ENCODE assay signal across 1 cellular context in genomic region chr10:2890093-2890492, GRCh38.
TF ChIP-seq lines count a peak whose summit lies in the region.

No MANE protein-coding gene starts in this region.

TF ChIP-seq in H1, 55 proteins besides CTCF, POLR2A, EP300 and RAD21 (continued from another document):
- no peak for TF ChIP-seq KDM1A (IDR thresholded peaks at IDR 0.05; ENCODE audit: borderline replicate concordance, low read length)
- TF ChIP-seq EZH2 (IDR thresholded peaks at IDR 0.05; ENCODE audit: low read depth, low read length, severe bottlenecking), result no peak
- TF ChIP-seq POLR2AphosphoS5 (IDR thresholded peaks at IDR 0.05; ENCODE audit: low read depth, low read length), result no peak
